Comparison of ENCODE assay signal across 1 cellular context in genomic region chr7:102942181-102942882, GRCh38.
TF ChIP-seq lines count a peak whose summit lies in the region.

No MANE protein-coding gene starts in this region.

TF ChIP-seq in A549, 52 proteins besides CTCF, POLR2A, EP300 and RAD21 (continued from another document):
- TF ChIP-seq HMGXB4 (CRISPR knock-in tag; IDR thresholded peaks at IDR 0.05; ENCODE audit: borderline replicate concordance) (no peak), ZNF302 (CRISPR knock-in tag; IDR thresholded peaks at IDR 0.05) (no peak), ATOH8 (CRISPR knock-in tag; IDR thresholded peaks at IDR 0.05; ENCODE audit: low read depth) (no peak), NPAS2 (CRISPR knock-in tag; IDR thresholded peaks at IDR 0.05; ENCODE audit: borderline replicate concordance) (no peak), USF2 (IDR thresholded peaks at IDR 0.05) (no peak), MAZ (IDR thresholded peaks at IDR 0.05; ENCODE audit: borderline replicate concordance, low read depth, low read length) (no peak), CBX8 (IDR thresholded peaks at IDR 0.05) (no peak), PHF8 (IDR thresholded peaks at IDR 0.05; ENCODE audit: borderline replicate concordance, low read depth) (no peak), HOXB13 (CRISPR knock-in tag; IDR thresholded peaks at IDR 0.05; ENCODE audit: low read depth) (no peak), CHD4 (IDR thresholded peaks at IDR 0.05; ENCODE audit: borderline replicate concordance) (no peak), NFE2L2 (conservative IDR thresholded peaks at IDR 0.05; ENCODE audit: low read length) (no peak), HDAC2 (IDR thresholded peaks at IDR 0.05) (no peak)
